19 cellular contexts compared by ENCODE assay signal in the genomic region with DNA sequence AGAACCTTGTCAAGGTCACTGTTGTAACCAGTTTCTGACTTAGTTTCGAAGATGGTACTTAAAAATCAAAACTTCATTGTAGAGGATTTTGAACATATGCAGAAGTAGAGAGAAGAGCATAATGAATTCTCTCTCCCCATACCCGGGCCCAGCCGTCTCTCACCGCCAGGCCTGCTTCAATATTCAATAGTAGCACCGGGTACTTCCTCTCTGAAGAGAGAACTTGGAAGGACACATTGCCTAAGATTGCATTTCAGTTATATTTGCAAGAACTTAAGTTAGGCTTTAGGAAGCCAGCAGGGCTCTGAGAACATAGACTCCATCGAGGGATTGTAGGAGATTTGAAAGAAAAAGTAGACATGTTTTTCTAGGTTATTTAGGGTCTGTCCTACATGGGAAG.
"Had no signal": no experiment of that assay in that cellular context is flagged by ENCODE, and none has a peak within 500 bp of the region (broad histone marks: within the 10 kb centered on the region; RNA-seq: fewer than 3 reads in every experiment).

No MANE protein-coding gene starts in this region.

- H3K9me3 ChIP-seq: body of pancreas, psoas muscle, sigmoid colon, thoracic aorta had no signal

- DNase-seq: activated CD4-positive, alpha-beta T cell treated with anti-CD3 and anti-CD28 coated beads, Interleukin-2, amount 10 ng/mL, durations not matched to agents 7 days and 5 days; activated CD4-positive, CD25-positive, alpha-beta regulatory T cell; activated CD8-positive, alpha-beta memory T cell treated with anti-CD3 and anti-CD28 coated beads, Interleukin-2, amount 50 U/mL, for 48 hours; activated naive CD8-positive, alpha-beta T cell treated with anti-CD3 and anti-CD28 coated beads for 36 hours; amygdala; body of pancreas; dermis blood vessel endothelial cell; effector memory CD8-positive, alpha-beta T cell; foreskin keratinocyte; glutamatergic neuron; psoas muscle; sigmoid colon; stimulated activated CD4-positive, alpha-beta T cell treated with anti-CD3 and anti-CD28 coated beads, Interleukin-2, amount 100 ng/mL, for 24 hours; T-helper 2 cell had no signal

- H3K36me3 ChIP-seq: sigmoid colon, thoracic aorta had no signal

- H3K4me3 ChIP-seq: body of pancreas, lung, psoas muscle, sigmoid colon, thoracic aorta had no signal

- H3K4me1 ChIP-seq: foreskin keratinocyte had no signal

- H3K27ac ChIP-seq: foreskin keratinocyte, psoas muscle, sigmoid colon, thoracic aorta had no signal

- H3K9me3 Mint-ChIP-seq: activated CD4-positive, alpha-beta T cell treated with anti-CD3 and anti-CD28 coated beads, Interleukin-2, amount 10 ng/mL, durations not matched to agents 7 days and 5 days; activated naive CD8-positive, alpha-beta T cell treated with anti-CD3 and anti-CD28 coated beads for 36 hours; effector memory CD8-positive, alpha-beta T cell; neural crest cell; stimulated activated effector memory CD8-positive, alpha-beta T cell treated with anti-CD3 and anti-CD28 coated beads, Interleukin-12 subunit alpha, Interleukin-12 subunit beta, amount 100 ng/mL, for 72 hours had no signal

- H3K27me3 ChIP-seq: body of pancreas, foreskin keratinocyte, sigmoid colon had no signal

- H3K4me3 Mint-ChIP-seq: activated CD4-positive, alpha-beta T cell treated with anti-CD3 and anti-CD28 coated beads, Interleukin-2, amount 10 ng/mL, durations not matched to agents 7 days and 5 days; activated naive CD8-positive, alpha-beta T cell treated with anti-CD3 and anti-CD28 coated beads for 36 hours; effector memory CD8-positive, alpha-beta T cell; mesothelial cell of epicardium; neural crest cell; stimulated activated effector memory CD8-positive, alpha-beta T cell treated with anti-CD3 and anti-CD28 coated beads, Interleukin-12 subunit alpha, Interleukin-12 subunit beta, amount 100 ng/mL, for 72 hours had no signal

- H3K27ac Mint-ChIP-seq: activated CD4-positive, alpha-beta T cell treated with anti-CD3 and anti-CD28 coated beads, Interleukin-2, amount 10 ng/mL, durations not matched to agents 7 days and 5 days; activated naive CD8-positive, alpha-beta T cell treated with anti-CD3 and anti-CD28 coated beads for 36 hours; mesothelial cell of epicardium; stimulated activated effector memory CD8-positive, alpha-beta T cell treated with anti-CD3 and anti-CD28 coated beads, Interleukin-12 subunit alpha, Interleukin-12 subunit beta, amount 100 ng/mL, for 72 hours had no signal

- ATAC-seq: body of pancreas; effector memory CD8-positive, alpha-beta T cell; stimulated activated effector memory CD8-positive, alpha-beta T cell treated with anti-CD3 and anti-CD28 coated beads, Interleukin-12 subunit alpha, Interleukin-12 subunit beta, amount 100 ng/mL, for 72 hours had no signal

- H3K36me3 Mint-ChIP-seq: stimulated activated effector memory CD8-positive, alpha-beta T cell treated with anti-CD3 and anti-CD28 coated beads, Interleukin-12 subunit alpha, Interleukin-12 subunit beta, amount 100 ng/mL, for 72 hours had no signal

- H3K27me3 Mint-ChIP-seq: activated naive CD8-positive, alpha-beta T cell treated with anti-CD3 and anti-CD28 coated beads for 36 hours; effector memory CD8-positive, alpha-beta T cell had no signal

- H3K4me1 Mint-ChIP-seq: activated CD4-positive, alpha-beta T cell treated with anti-CD3 and anti-CD28 coated beads, Interleukin-2, amount 10 ng/mL, durations not matched to agents 7 days and 5 days had no signal
